8 cellular contexts compared by ENCODE assay signal in the genomic region with DNA sequence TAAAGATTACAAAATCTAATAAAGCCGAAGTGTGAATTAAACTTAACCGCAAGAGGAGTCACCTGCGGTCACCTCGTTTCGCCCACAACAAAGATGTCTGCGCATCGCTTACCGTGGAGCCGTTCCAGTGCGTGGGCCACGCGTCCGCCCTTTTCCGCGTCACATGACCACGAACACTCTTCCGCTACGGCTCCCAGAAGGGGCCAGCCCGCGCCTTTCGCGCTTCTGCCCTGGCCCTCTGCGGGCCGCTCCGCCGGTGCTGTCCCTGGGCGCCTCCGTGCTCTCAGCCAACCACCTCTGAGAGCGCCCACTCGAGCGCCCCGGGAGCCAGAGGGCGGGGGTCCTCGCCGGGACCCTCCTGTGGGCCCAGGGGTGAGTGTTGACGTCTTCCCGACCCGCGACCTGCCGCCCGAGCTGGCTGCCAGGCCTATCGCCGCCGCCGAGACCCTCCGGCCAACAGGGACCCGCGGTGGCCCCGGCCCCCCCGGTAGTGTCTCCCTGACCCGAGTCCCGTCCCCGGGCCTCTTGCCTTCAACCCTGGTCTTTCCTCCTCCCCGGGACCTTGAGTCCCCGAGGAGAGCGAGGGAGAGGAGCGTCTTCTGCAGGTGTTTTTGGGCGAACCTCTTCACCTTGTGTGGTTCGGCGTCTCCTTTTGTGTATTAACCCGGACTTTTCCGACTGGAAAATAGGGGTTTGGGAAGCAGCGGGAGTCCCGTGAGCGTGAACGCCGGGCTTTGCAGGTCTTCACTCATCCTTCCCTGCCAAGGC. TPM values are rescaled to one million over a fixed set of nuclear protein-coding genes. Genes with fewer than 3 reads are reported as not detected.
DNase-seq lines count a peak whose midpoint lies in the region; ATAC-seq and TF ChIP-seq lines count a peak whose summit lies in the region.

A gene with protein sequence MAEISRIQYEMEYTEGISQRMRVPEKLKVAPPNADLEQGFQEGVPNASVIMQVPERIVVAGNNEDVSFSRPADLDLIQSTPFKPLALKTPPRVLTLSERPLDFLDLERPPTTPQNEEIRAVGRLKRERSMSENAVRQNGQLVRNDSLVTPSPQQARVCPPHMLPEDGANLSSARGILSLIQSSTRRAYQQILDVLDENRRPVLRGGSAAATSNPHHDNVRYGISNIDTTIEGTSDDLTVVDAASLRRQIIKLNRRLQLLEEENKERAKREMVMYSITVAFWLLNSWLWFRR (plus strand): TSS at position 196 of the 768 bp plus-strand sequence. CDS start 5,415 bp downstream, outside the sequence.

- ATAC-seq in GM21825 (IDR thresholded peaks at IDR 0.05; ENCODE audit: unreplicated experiment), result peak; percentile 97

- peaks cover 56% of the 10 kb centered on the region for H3K79me2 ChIP-seq in Karpas-422 (ENCODE audit: low read length)

- peak within 1 kb of the TSS; percentile 90 for H3K4me3 ChIP-seq in Karpas-422 (ENCODE audit: low read length)
- peak within 1 kb of the TSS; percentile 63 to 92 (median 84) for H3K4me3 ChIP-seq in esophagus squamous epithelium

- H4K20me1 ChIP-seq in Karpas-422 (ENCODE audit: insufficient read depth, low read depth, low read length), result no peaks in the 10 kb centered on the region

- intact Hi-C loops in esophagus squamous epithelium (cut with DNase I), result no loop called here

- TF ChIP-seq CTCF in esophagus squamous epithelium (IDR thresholded peaks at IDR 0.05), result peak in 2 of 6 experiments; percentile 8 to 16

- peak in 3 of 4 donors; percentile 26 to 89 (median 79) for TF ChIP-seq POLR2A in esophagus squamous epithelium (IDR thresholded peaks at IDR 0.05)

- WGBS in esophagus squamous epithelium, 2 donors, result 0% methylated on average over 19 to 25 of the region's 67 CpGs

- DNase-seq in Daoy (ENCODE audit: low read depth) (peak; percentile 96), Karpas-422 (peak; percentile 97), RKO (ENCODE audit: low spot score) (peak; percentile 95), activated T-helper 1 cell treated with Interleukin-2 at 50 U/mL for 16 hours (ENCODE audit: low read depth) (peak; percentile 86), esophagus squamous epithelium (lab: John Stamatoyannopoulos, UW) (peak; percentile 67), myocyte (ENCODE audit: low read depth) (peak; percentile 96)
- peak; percentile 86 to 92 for DNase-seq in stimulated activated CD8-positive, alpha-beta memory T cell treated with anti-CD3 and anti-CD28 coated beads, Interleukin-7, amount 100 ng/mL, for 48 hours (ENCODE audit: extremely low read depth in 1 of 2, low read depth in 1 of 2)

- H3K4me1 ChIP-seq in Karpas-422 (ENCODE audit: low read length) (peaks cover 31% of the 10 kb centered on the region), esophagus squamous epithelium (peaks cover 0 to 31% (median 5%) of the 10 kb centered on the region in 3 donors)

- peak within 1 kb of the TSS; percentile 90 for H3K9ac ChIP-seq in Karpas-422 (ENCODE audit: low read length)

- no peaks in the 10 kb centered on the region; the same call in 1 of the 2 replicates for H3K9me2 ChIP-seq in Karpas-422 (replicated peaks; ENCODE audit: insufficient read depth, low read length)

- H3K27ac ChIP-seq in Karpas-422 (ENCODE audit: low read length) (peak within 1 kb of the TSS; percentile 54), esophagus squamous epithelium (peak within 1 kb of the TSS; percentile 90 to 97 (median 92))

- H3K27me3 ChIP-seq in Karpas-422 (ENCODE audit: low read length) (no peaks in the 10 kb centered on the region), esophagus squamous epithelium (no peaks in the 10 kb centered on the region)

- peaks cover 14% of the 10 kb centered on the region; the same call in 1 of the 2 replicates for H3K36me3 ChIP-seq in Karpas-422 (ENCODE audit: insufficient read depth, low read length)
- peaks cover 0 to 15% (median 0%) of the 10 kb centered on the region in 3 donors for H3K36me3 ChIP-seq in esophagus squamous epithelium

- peak within 1 kb of the TSS; percentile 85 for H3K4me2 ChIP-seq in Karpas-422 (ENCODE audit: low read depth, low read length, poor library complexity, severe bottlenecking)

- H3K9me3 ChIP-seq in Karpas-422 (ENCODE audit: low read length), result no peaks in the 10 kb centered on the region; the same call in 1 of the 2 replicates
- no peaks in the 10 kb centered on the region for H3K9me3 ChIP-seq in esophagus squamous epithelium

- H2AFZ ChIP-seq in Karpas-422 (ENCODE audit: low read length), result peak within 1 kb of the TSS; percentile 85

RNA-seq across cellular contexts. Expression of the gene that starts here (rescaled TPM):
- 100 and 113 TPM in 2 replicates for total RNA-seq in Daoy (2014; rRNA removed; shearing (Covaris generic))
- 144 and 198 TPM in 2 replicates for total RNA-seq in Karpas-422 (2014; rRNA removed; shearing (Covaris generic); ENCODE audit: low replicate concordance)
- total RNA-seq in esophagus squamous epithelium (10 to 100 TPM; 66.8 to 91.0 (median 84.8) TPM), myocyte (82.2 and 103 TPM in 2 replicates)
- polyA plus RNA-seq in myocyte (2012), result 61.3 TPM

Comparison
In these comparisons a context has a peak if more than half of its experiments do, and no peak if none do; other contexts are left out.
1. Peak in every context shown above with its lines: DNase-seq, ATAC-seq, H3K4me3 ChIP-seq and H3K27ac ChIP-seq.